ENCODE assay signal across 7 cellular contexts in the genomic region with DNA sequence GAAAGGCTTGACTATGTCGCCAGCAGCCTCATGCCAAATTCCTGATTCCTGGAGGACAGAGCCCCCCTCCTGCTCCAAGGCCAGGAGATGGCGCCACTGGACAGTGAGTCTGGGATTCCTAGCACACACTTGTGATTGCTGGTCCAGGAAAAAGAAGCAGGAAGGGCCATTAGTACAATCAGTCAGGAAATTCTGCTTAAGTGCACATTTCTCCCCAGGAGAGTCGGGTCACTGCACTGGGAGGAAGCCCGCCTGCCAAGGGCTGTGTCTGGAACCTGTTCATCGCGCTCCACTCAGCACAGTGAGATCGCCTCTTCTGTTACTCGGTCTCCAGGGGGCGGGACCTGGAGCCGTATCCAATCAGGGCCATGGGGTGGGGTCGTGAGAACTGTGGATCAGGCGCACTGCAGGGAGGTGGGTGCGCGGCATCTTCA.
DNase-seq lines count a peak whose midpoint lies in the region; TF ChIP-seq lines count a peak whose summit lies in the region.

No MANE protein-coding gene starts in this region.

- intact Hi-C loops in lower leg skin (cut with DNase I; ENCODE audit: low total_unique reads): no loop called here

- peaks cover 6% of the 10 kb centered on the region for H3K27me3 ChIP-seq in ectodermal cell (ENCODE audit: control insufficient read depth, insufficient read depth, low read length, poor library complexity, severe bottlenecking)

- H3K4me3 ChIP-seq in GM12864 (ENCODE audit: low read depth, low read length) (no peak overlapping the region), ectodermal cell (ENCODE audit: insufficient read depth, low read depth, low read length) (peak overlapping the region; percentile 37), lower leg skin (ENCODE audit: low read depth, poor library complexity, severe bottlenecking) (peak overlapping the region; percentile 15)

- H3K4me1 ChIP-seq in ectodermal cell (ENCODE audit: control insufficient read depth, insufficient read depth, low read length): no peaks in the 10 kb centered on the region

- no peak overlapping the region for H3K27ac ChIP-seq in ectodermal cell (ENCODE audit: insufficient read depth, low read depth, low read length, poor library complexity, severe bottlenecking)

- H3K36me3 Mint-ChIP-seq in stimulated activated naive CD8-positive, alpha-beta T cell treated with anti-CD3 and anti-CD28 coated beads, Interleukin-15, Interleukin-2, amounts not matched to agents 100 ng/mL and 50 ng/mL, for 24 hours (ENCODE audit: low read depth): no peaks in the 10 kb centered on the region

- 44 to 47% methylated on average over 14 of the region's 14 CpGs for WGBS in ectodermal cell, 2 experiments
- WGBS in lower leg skin, 2 donors: 4 to 7% methylated on average over 4 to 14 of the region's 14 CpGs

- DNase-seq in GM12864 (ENCODE audit: low read depth) (no peak), NCI-H748 treated with DMSO at 0.1 percent for 48 hours (lab: John Stamatoyannopoulos, UW) (peak; percentile 57), lower leg skin (ENCODE audit: low spot score in 2 of 2) (peak; percentile 33 to 89), NCI-H2107 (lab: John Stamatoyannopoulos, UW) (no peak), germinal center (ENCODE audit: low spot score) (no peak)

- H3K27me3 Mint-ChIP-seq in stimulated activated naive CD8-positive, alpha-beta T cell treated with anti-CD3 and anti-CD28 coated beads, Interleukin-15, Interleukin-2, amounts not matched to agents 100 ng/mL and 50 ng/mL, for 24 hours: peaks cover 34% of the 10 kb centered on the region

- H3K4me1 Mint-ChIP-seq in stimulated activated naive CD8-positive, alpha-beta T cell treated with anti-CD3 and anti-CD28 coated beads, Interleukin-15, Interleukin-2, amounts not matched to agents 100 ng/mL and 50 ng/mL, for 24 hours (ENCODE audit: low read depth): peaks cover 17% of the 10 kb centered on the region

- no peak for TF ChIP-seq POLR2A in lower leg skin (IDR thresholded peaks at IDR 0.05)

- peaks cover 7% of the 10 kb centered on the region for H3K9me3 Mint-ChIP-seq in stimulated activated naive CD8-positive, alpha-beta T cell treated with anti-CD3 and anti-CD28 coated beads, Interleukin-15, Interleukin-2, amounts not matched to agents 100 ng/mL and 50 ng/mL, for 24 hours

- no peaks in the 10 kb centered on the region for H3K9me3 ChIP-seq in ectodermal cell (ENCODE audit: control insufficient read depth, low read length)

- TF ChIP-seq CTCF in GM12864 (IDR thresholded peaks at IDR 0.05; ENCODE audit: low read depth, low read length, missing control alignments): peak; percentile 23
- peak in 1 of 3 donors; percentile 8 for TF ChIP-seq CTCF in lower leg skin (IDR thresholded peaks at IDR 0.05)

- no peaks in the 10 kb centered on the region for H3K36me3 ChIP-seq in ectodermal cell (ENCODE audit: control insufficient read depth, insufficient read depth, low read length)

- H3K4me3 Mint-ChIP-seq in stimulated activated naive CD8-positive, alpha-beta T cell treated with anti-CD3 and anti-CD28 coated beads, Interleukin-15, Interleukin-2, amounts not matched to agents 100 ng/mL and 50 ng/mL, for 24 hours: peak overlapping the region; percentile 51

- no peak overlapping the region for H3K27ac Mint-ChIP-seq in stimulated activated naive CD8-positive, alpha-beta T cell treated with anti-CD3 and anti-CD28 coated beads, Interleukin-15, Interleukin-2, amounts not matched to agents 100 ng/mL and 50 ng/mL, for 24 hours

Comparison
In these comparisons a context has a peak if more than half of its experiments do, and no peak if none do; other contexts are left out.
1. DNase-seq: peak in NCI-H748 treated with DMSO at 0.1 percent for 48 hours (single experiment) and lower leg skin (2 of 2); none in GM12864 (single experiment), NCI-H2107 (single experiment) and germinal center (single experiment).